Comparison of ENCODE assay signal across 1 cellular context in genomic region chr17:82019208-82019727, GRCh38.
TF ChIP-seq lines count a peak whose summit lies in the region.

No MANE protein-coding gene starts in this region.

TF ChIP-seq in HepG2, 621 proteins besides CTCF, POLR2A, EP300 and RAD21 (continued from another document and continues in another):
- no peak for TF ChIP-seq HNRNPL (IDR thresholded peaks at IDR 0.05; ENCODE audit: low read depth, low read length)
- no peak for TF ChIP-seq PRPF4 (IDR thresholded peaks at IDR 0.05; ENCODE audit: low read depth, low read length, poor library complexity, severe bottlenecking)
- 0 out of 2 replicates have a peak, but pooled peaks have one; percentile 73 for TF ChIP-seq PCBP1 (IDR thresholded peaks at IDR 0.05; ENCODE audit: borderline replicate concordance, low read depth, low read length)
- peak; percentile 34; the same call in 1 of the 2 replicates for TF ChIP-seq ZNF280B (CRISPR knock-in tag; IDR thresholded peaks at IDR 0.05; ENCODE audit: borderline replicate concordance)
- TF ChIP-seq ZNF333 (CRISPR knock-in tag; IDR thresholded peaks at IDR 0.05; ENCODE audit: borderline replicate concordance) = peak; percentile 53; the same call in 1 of the 2 replicates
- TF ChIP-seq, protein P1, sequence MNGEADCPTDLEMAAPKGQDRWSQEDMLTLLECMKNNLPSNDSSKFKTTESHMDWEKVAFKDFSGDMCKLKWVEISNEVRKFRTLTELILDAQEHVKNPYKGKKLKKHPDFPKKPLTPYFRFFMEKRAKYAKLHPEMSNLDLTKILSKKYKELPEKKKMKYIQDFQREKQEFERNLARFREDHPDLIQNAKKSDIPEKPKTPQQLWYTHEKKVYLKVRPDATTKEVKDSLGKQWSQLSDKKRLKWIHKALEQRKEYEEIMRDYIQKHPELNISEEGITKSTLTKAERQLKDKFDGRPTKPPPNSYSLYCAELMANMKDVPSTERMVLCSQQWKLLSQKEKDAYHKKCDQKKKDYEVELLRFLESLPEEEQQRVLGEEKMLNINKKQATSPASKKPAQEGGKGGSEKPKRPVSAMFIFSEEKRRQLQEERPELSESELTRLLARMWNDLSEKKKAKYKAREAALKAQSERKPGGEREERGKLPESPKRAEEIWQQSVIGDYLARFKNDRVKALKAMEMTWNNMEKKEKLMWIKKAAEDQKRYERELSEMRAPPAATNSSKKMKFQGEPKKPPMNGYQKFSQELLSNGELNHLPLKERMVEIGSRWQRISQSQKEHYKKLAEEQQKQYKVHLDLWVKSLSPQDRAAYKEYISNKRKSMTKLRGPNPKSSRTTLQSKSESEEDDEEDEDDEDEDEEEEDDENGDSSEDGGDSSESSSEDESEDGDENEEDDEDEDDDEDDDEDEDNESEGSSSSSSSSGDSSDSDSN (CRISPR knock-in tag; IDR thresholded peaks at IDR 0.05) = no peak
- TF ChIP-seq YEATS4 (CRISPR knock-in tag; IDR thresholded peaks at IDR 0.05; ENCODE audit: borderline replicate concordance) = peak; percentile 37; the same call in 1 of the 2 replicates
- TF ChIP-seq CHCHD3 (CRISPR knock-in tag; IDR thresholded peaks at IDR 0.05) = 0 out of 2 replicates have a peak, but pooled peaks have one; percentile 40
- no peak for TF ChIP-seq ZBTB34 (CRISPR knock-in tag; IDR thresholded peaks at IDR 0.05)
- TF ChIP-seq AKAP8 (CRISPR knock-in tag; IDR thresholded peaks at IDR 0.05) = peak; percentile 100
- TF ChIP-seq AGO1 (IDR thresholded peaks at IDR 0.05; ENCODE audit: low read depth, low read length, poor library complexity, severe bottlenecking) = peak; percentile 97
- 0 out of 2 replicates have a peak, but pooled peaks have one; percentile 32 for TF ChIP-seq MAF1 (CRISPR knock-in tag; IDR thresholded peaks at IDR 0.05; ENCODE audit: borderline replicate concordance)
- peak; percentile 85 for TF ChIP-seq SRSF4 (IDR thresholded peaks at IDR 0.05; ENCODE audit: low read depth, low read length, poor library complexity, severe bottlenecking)
- no peak for TF ChIP-seq ZNF17 (CRISPR knock-in tag; IDR thresholded peaks at IDR 0.05)
- TF ChIP-seq THAP7 (CRISPR knock-in tag; IDR thresholded peaks at IDR 0.05) = no peak
- no peak for TF ChIP-seq ISX (CRISPR knock-in tag; conservative IDR thresholded peaks at IDR 0.05)
- TF ChIP-seq GMEB1 (CRISPR knock-in tag; IDR thresholded peaks at IDR 0.05; ENCODE audit: borderline replicate concordance) = 0 out of 2 replicates have a peak, but pooled peaks have one; percentile 4
- peak; percentile 95 for TF ChIP-seq ZNF326 (CRISPR knock-in tag; IDR thresholded peaks at IDR 0.05; ENCODE audit: borderline replicate concordance)
- peak; percentile 21 for TF ChIP-seq ZFY (CRISPR knock-in tag; IDR thresholded peaks at IDR 0.05)
- TF ChIP-seq NCOA1 (CRISPR knock-in tag; IDR thresholded peaks at IDR 0.05) = no peak
- TF ChIP-seq U2AF2 (IDR thresholded peaks at IDR 0.05; ENCODE audit: low read depth, low read length) = peak; percentile 63; the same call in 1 of the 2 replicates
- TF ChIP-seq, protein P2, sequence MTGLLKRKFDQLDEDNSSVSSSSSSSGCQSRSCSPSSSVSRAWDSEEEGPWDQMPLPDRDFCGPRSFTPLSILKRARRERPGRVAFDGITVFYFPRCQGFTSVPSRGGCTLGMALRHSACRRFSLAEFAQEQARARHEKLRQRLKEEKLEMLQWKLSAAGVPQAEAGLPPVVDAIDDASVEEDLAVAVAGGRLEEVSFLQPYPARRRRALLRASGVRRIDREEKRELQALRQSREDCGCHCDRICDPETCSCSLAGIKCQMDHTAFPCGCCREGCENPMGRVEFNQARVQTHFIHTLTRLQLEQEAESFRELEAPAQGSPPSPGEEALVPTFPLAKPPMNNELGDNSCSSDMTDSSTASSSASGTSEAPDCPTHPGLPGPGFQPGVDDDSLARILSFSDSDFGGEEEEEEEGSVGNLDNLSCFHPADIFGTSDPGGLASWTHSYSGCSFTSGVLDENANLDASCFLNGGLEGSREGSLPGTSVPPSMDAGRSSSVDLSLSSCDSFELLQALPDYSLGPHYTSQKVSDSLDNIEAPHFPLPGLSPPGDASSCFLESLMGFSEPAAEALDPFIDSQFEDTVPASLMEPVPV (CRISPR knock-in tag; IDR thresholded peaks at IDR 0.05) = peak; percentile 38; the same call in 1 of the 2 replicates
- no peak for TF ChIP-seq RBM39 (IDR thresholded peaks at IDR 0.05; ENCODE audit: low read depth, low read length, poor library complexity, severe bottlenecking)
- peak; percentile 1; the same call in 1 of the 2 replicates for TF ChIP-seq TGIF2 (CRISPR knock-in tag; IDR thresholded peaks at IDR 0.05)
- TF ChIP-seq ZNF737 (CRISPR knock-in tag; IDR thresholded peaks at IDR 0.05; ENCODE audit: borderline replicate concordance) = no peak
- TF ChIP-seq ZNF335 (CRISPR knock-in tag; IDR thresholded peaks at IDR 0.05) = 0 out of 2 replicates have a peak, but pooled peaks have one; percentile 7
- TF ChIP-seq RBM22 (optimal IDR thresholded peaks at IDR 0.05; ENCODE audit: low read length) = peak; percentile 4
- 0 out of 2 replicates have a peak, but pooled peaks have one; percentile 7 for TF ChIP-seq ZNF629 (CRISPR knock-in tag; conservative IDR thresholded peaks at IDR 0.05)
- TF ChIP-seq MYC (CRISPR knock-in tag; IDR thresholded peaks at IDR 0.05; ENCODE audit: borderline replicate concordance) = 0 out of 2 replicates have a peak, but pooled peaks have one; percentile 8
- TF ChIP-seq ARHGAP35 (CRISPR knock-in tag; IDR thresholded peaks at IDR 0.05; ENCODE audit: borderline replicate concordance) = 0 out of 2 replicates have a peak, but pooled peaks have one; percentile 48
- TF ChIP-seq, protein P3, sequence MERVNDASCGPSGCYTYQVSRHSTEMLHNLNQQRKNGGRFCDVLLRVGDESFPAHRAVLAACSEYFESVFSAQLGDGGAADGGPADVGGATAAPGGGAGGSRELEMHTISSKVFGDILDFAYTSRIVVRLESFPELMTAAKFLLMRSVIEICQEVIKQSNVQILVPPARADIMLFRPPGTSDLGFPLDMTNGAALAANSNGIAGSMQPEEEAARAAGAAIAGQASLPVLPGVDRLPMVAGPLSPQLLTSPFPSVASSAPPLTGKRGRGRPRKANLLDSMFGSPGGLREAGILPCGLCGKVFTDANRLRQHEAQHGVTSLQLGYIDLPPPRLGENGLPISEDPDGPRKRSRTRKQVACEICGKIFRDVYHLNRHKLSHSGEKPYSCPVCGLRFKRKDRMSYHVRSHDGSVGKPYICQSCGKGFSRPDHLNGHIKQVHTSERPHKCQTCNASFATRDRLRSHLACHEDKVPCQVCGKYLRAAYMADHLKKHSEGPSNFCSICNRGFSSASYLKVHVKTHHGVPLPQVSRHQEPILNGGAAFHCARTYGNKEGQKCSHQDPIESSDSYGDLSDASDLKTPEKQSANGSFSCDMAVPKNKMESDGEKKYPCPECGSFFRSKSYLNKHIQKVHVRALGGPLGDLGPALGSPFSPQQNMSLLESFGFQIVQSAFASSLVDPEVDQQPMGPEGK (CRISPR knock-in tag; IDR thresholded peaks at IDR 0.05) = peak; percentile 48
- TF ChIP-seq MBNL3 (CRISPR knock-in tag; conservative IDR thresholded peaks at IDR 0.05) = no peak
- 0 out of 2 replicates have a peak, but pooled peaks have one; percentile 7 for TF ChIP-seq ZNF563 (CRISPR knock-in tag; IDR thresholded peaks at IDR 0.05)
- TF ChIP-seq, protein P4, sequence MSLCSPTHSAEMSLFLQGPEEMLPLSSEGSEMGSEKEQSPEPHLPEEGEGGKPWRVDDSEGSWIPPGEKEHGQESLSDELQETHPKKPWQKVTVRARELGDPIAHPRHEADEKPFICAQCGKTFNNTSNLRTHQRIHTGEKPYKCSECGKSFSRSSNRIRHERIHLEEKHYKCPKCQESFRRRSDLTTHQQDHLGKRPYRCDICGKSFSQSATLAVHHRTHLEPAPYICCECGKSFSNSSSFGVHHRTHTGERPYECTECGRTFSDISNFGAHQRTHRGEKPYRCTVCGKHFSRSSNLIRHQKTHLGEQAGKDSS (CRISPR knock-in tag; IDR thresholded peaks at IDR 0.05; ENCODE audit: borderline replicate concordance, low read depth) = 0 out of 2 replicates have a peak, but pooled peaks have one; percentile 6
- 0 out of 2 replicates have a peak, but pooled peaks have one; percentile 6 for TF ChIP-seq KLF6 (CRISPR knock-in tag; IDR thresholded peaks at IDR 0.05)
- TF ChIP-seq ZNF160 (CRISPR knock-in tag; IDR thresholded peaks at IDR 0.05) = 0 out of 2 replicates have a peak, but pooled peaks have one; percentile 26
- TF ChIP-seq ZBTB33 (CRISPR knock-in tag; IDR thresholded peaks at IDR 0.05) = peak; percentile 55; the same call in 1 of the 2 replicates
- 0 out of 2 replicates have a peak, but pooled peaks have one; percentile 53 for TF ChIP-seq IRF9 (CRISPR knock-in tag; IDR thresholded peaks at IDR 0.05; ENCODE audit: borderline replicate concordance)
- TF ChIP-seq AGO2 (optimal IDR thresholded peaks at IDR 0.05; ENCODE audit: low read depth, low read length) = peak; percentile 100
